ENCODE assay signal across 25 cellular contexts in the genomic region with DNA sequence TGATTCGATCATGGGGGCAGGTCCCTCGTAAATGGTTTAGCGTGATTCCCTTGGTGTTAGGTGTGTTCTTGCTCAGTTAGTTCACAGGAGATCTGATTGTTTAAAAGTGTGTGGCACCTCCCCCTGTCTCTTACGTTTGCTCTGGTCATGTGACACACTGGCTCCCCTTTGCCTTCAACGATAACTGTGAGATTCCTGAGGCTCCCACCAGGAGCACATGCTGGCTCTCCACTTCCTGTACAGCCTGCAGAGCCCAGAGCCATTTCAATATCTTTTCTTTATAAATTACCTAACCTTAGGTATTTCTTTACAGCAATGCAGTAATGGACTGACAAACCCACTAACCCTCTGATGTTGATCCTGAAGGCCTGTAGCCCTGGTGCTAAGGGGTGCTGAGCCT.
"Had no signal": no experiment of that assay in that cellular context is flagged by ENCODE, and none has a peak within 500 bp of the region (broad histone marks: within the 10 kb centered on the region; RNA-seq: fewer than 3 reads in every experiment).

No MANE protein-coding gene starts in this region.

- DNase-seq: foreskin keratinocyte; heart left ventricle; kidney; mesenchymal stem cell; natural killer cell; stimulated activated CD4-positive, alpha-beta T cell treated with anti-CD3 and anti-CD28 coated beads, Interleukin-12 subunit alpha, Interleukin-12 subunit beta, amount 100 ng/mL, for 4 hours; stimulated activated CD4-positive, alpha-beta T cell treated with anti-CD3 and anti-CD28 coated beads, Interleukin-2, amount 100 ng/mL, for 24 hours; stimulated activated CD4-positive, alpha-beta T cell treated with anti-CD3 and anti-CD28 coated beads, Interleukin-4, amount 100 ng/mL, for 24 hours; stimulated activated naive CD4-positive, alpha-beta T cell treated with Interleukin-2 at 50 U/mL for 16 hours; substantia nigra; testis; tibial artery had no signal

- H3K4me1 Mint-ChIP-seq: central memory CD8-positive, alpha-beta T cell; neural progenitor cell; stimulated activated effector memory CD8-positive, alpha-beta T cell treated with anti-CD3 and anti-CD28 coated beads, Interleukin-12 subunit alpha, Interleukin-12 subunit beta, amount 100 ng/mL, for 72 hours had no signal

- H3K27me3 ChIP-seq: foreskin keratinocyte, gastroesophageal sphincter, heart left ventricle, hepatocyte, neural progenitor cell, right atrium auricular region, testis, tibial artery, upper lobe of left lung had no signal

- H2AFZ ChIP-seq: hepatocyte, neural progenitor cell had no signal

- H3K9me3 ChIP-seq: gastroesophageal sphincter, heart left ventricle, prostate gland, right atrium auricular region, testis, tibial artery, upper lobe of left lung had no signal

- H3K27ac ChIP-seq: coronary artery, epithelial cell of prostate, foreskin keratinocyte, gastroesophageal sphincter, heart left ventricle, hepatocyte, neural progenitor cell, prostate gland, right atrium auricular region, testis, tibial artery, upper lobe of left lung had no signal

- H3K36me3 ChIP-seq: gastroesophageal sphincter, heart left ventricle, neural progenitor cell, prostate gland, right atrium auricular region, tibial artery, upper lobe of left lung had no signal

- H3K4me3 Mint-ChIP-seq: central memory CD8-positive, alpha-beta T cell; natural killer cell; neural progenitor cell; stimulated activated effector memory CD8-positive, alpha-beta T cell treated with anti-CD3 and anti-CD28 coated beads, Interleukin-12 subunit alpha, Interleukin-12 subunit beta, amount 100 ng/mL, for 72 hours had no signal

- H3K4me3 ChIP-seq: coronary artery, gastroesophageal sphincter, heart left ventricle, hepatocyte, neural progenitor cell, prostate gland, right atrium auricular region, smooth muscle cell, testis, tibial artery, upper lobe of left lung had no signal

- H3K36me3 Mint-ChIP-seq: natural killer cell; neural progenitor cell; stimulated activated effector memory CD8-positive, alpha-beta T cell treated with anti-CD3 and anti-CD28 coated beads, Interleukin-12 subunit alpha, Interleukin-12 subunit beta, amount 100 ng/mL, for 72 hours had no signal

- H3K79me2 ChIP-seq: hepatocyte had no signal

- H3K4me1 ChIP-seq: foreskin keratinocyte, gastroesophageal sphincter, heart left ventricle, neural progenitor cell, prostate gland, right atrium auricular region, testis, tibial artery, upper lobe of left lung had no signal

- H3K27ac Mint-ChIP-seq: neural progenitor cell; stimulated activated effector memory CD8-positive, alpha-beta T cell treated with anti-CD3 and anti-CD28 coated beads, Interleukin-12 subunit alpha, Interleukin-12 subunit beta, amount 100 ng/mL, for 72 hours had no signal

- ATAC-seq: esophagus mucosa, foreskin keratinocyte, gastroesophageal sphincter, natural killer cell, sciatic nerve had no signal

- H3K9ac ChIP-seq: neural progenitor cell had no signal

- H3K4me2 ChIP-seq: hepatocyte, neural progenitor cell, smooth muscle cell had no signal

- H3K9me3 Mint-ChIP-seq: central memory CD8-positive, alpha-beta T cell; natural killer cell; neural progenitor cell; stimulated activated effector memory CD8-positive, alpha-beta T cell treated with anti-CD3 and anti-CD28 coated beads, Interleukin-12 subunit alpha, Interleukin-12 subunit beta, amount 100 ng/mL, for 72 hours had no signal
